Comparison of ENCODE assay signal across 23 cellular contexts in genomic region chr2:81786809-81787208, GRCh38.
"Had no signal": no experiment of that assay in that cellular context is flagged by ENCODE, and none has a peak within 500 bp of the region (broad histone marks: within the 10 kb centered on the region; RNA-seq: fewer than 3 reads in every experiment).

No MANE protein-coding gene starts in this region.

- H3K27me3 ChIP-seq: stomach, suprapubic skin, testis, thyroid gland, tibial artery, tibial nerve, transverse colon, upper lobe of left lung, upper lobe of right lung, uterus, vagina had no signal

- DNase-seq: stimulated activated CD4-positive, alpha-beta T cell treated with anti-CD3 and anti-CD28 coated beads, Interleukin-2, amount 100 ng/mL, for 48 hours; stimulated activated CD4-positive, alpha-beta T cell treated with anti-CD3 and anti-CD28 coated beads, Interleukin-4, amount 100 ng/mL, for 1 hour; stimulated activated CD4-positive, alpha-beta T cell treated with anti-CD3 and anti-CD28 coated beads, Interleukin-4, amount 100 ng/mL, for 4 hours; stimulated activated CD8-positive, alpha-beta memory T cell treated with anti-CD3 and anti-CD28 coated beads, Interleukin-4, amount 100 ng/mL, for 48 hours; stimulated activated naive B cell treated with anti-CD40 and anti-IgM and Interleukin-4, amounts not matched to agents 10 μg/mL and 1 μg/mL and 100 μg/mL, for 72 hours; stimulated activated naive CD4-positive, alpha-beta T cell; stimulated activated naive CD4-positive, alpha-beta T cell treated with Interleukin-2 at 50 U/mL for 16 hours; stimulated activated naive CD8-positive, alpha-beta T cell treated with anti-CD3 and anti-CD28 coated beads, Interleukin-15, amount 100 ng/mL, for 72 hours; stimulated activated naive CD8-positive, alpha-beta T cell treated with anti-CD3 and anti-CD28 coated beads, Interleukin-15, Interleukin-2, amounts not matched to agents 100 U/mL and 50 U/mL, for 24 hours; stomach; substantia nigra; testis; thyroid gland; tibial artery; transverse colon; trophoblast cell; upper lobe of left lung; upper lobe of right lung; uterus had no signal

- H3K36me3 ChIP-seq: stomach, suprapubic skin, thoracic aorta, thyroid gland, tibial artery, tibial nerve, transverse colon, upper lobe of left lung, upper lobe of right lung, uterus, vagina had no signal

- H3K27ac ChIP-seq: stomach, suprapubic skin, testis, thoracic aorta, thyroid gland, tibial artery, tibial nerve, transverse colon, upper lobe of left lung, upper lobe of right lung, uterus, vagina had no signal

- H3K9me3 ChIP-seq: testis, thoracic aorta, thyroid gland, tibial artery, tibial nerve, transverse colon, upper lobe of left lung, upper lobe of right lung, uterus, vagina had no signal

- H3K4me3 ChIP-seq: stomach, suprapubic skin, testis, thoracic aorta, thyroid gland, tibial artery, tibial nerve, transverse colon, upper lobe of left lung, upper lobe of right lung, uterus, vagina had no signal
